In the genomic region with DNA sequence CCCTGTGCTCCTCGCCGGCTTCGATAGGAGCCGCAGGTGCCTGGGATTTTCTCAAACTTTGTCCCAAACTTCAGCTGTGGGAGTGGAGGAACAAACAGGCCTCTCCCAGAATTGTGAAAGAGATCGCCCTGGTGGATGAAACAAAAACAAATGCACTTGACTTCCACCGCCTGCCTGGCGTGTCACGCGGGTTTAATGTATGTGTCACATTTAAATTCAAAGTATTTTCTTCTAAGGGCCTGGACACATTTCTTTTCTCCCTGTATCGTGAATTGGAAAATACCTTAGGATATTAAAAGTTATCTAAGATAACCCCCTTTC, we compare ENCODE assay signal across 8 cellular contexts. TPM values are rescaled to one million over a fixed set of nuclear protein-coding genes. Genes with fewer than 3 reads are reported as not detected.
DNase-seq lines count a peak whose midpoint lies in the region; ATAC-seq and TF ChIP-seq lines count a peak whose summit lies in the region.

No MANE protein-coding gene starts in this region.

- H3K4me1 ChIP-seq in HUES48 (ENCODE audit: control insufficient read depth, insufficient read depth, low read length) (peaks cover 73% of the 10 kb centered on the region), esophagus (ENCODE audit: control insufficient read depth in 2 of 2, insufficient read depth in 2 of 2, low read length in 1 of 2) (no peaks in the 10 kb centered on the region)

- H3K9me2 ChIP-seq in neural cell (ENCODE audit: insufficient read depth, low read length), result no peaks in the 10 kb centered on the region

- H3K27me3 ChIP-seq in HUES48 (ENCODE audit: control insufficient read depth, insufficient read depth, low read length) (no peaks in the 10 kb centered on the region), esophagus (ENCODE audit: control insufficient read depth in 1 of 2, insufficient read depth in 2 of 2, low read length in 2 of 2) (no peaks in the 10 kb centered on the region), neural cell (ENCODE audit: insufficient read depth, low read depth, low read length) (no peaks in the 10 kb centered on the region)

- TF ChIP-seq RAD21 in neural cell (conservative IDR thresholded peaks at IDR 0.05), result no peak

- no peak for TF ChIP-seq EP300 in neural cell (conservative IDR thresholded peaks at IDR 0.05; ENCODE audit: poor library complexity, severe bottlenecking)

- H3F3A ChIP-seq in neural cell (ENCODE audit: insufficient read depth, low read length, poor library complexity, severe bottlenecking), result peaks cover 11% of the 10 kb centered on the region

- no peaks in the 10 kb centered on the region for H4K20me1 ChIP-seq in neural cell (ENCODE audit: insufficient read depth)

- H3K9ac ChIP-seq in HUES48 (ENCODE audit: low read depth, low read length), result peak overlapping the region; percentile 87
- H3K9ac ChIP-seq in neural cell (ENCODE audit: low read length), result peak overlapping the region; percentile 94

- peak overlapping the region; percentile 99 for H3K27ac ChIP-seq in HUES48 (ENCODE audit: low read depth, low read length)
- H3K27ac ChIP-seq in VCaP, result peak overlapping the region; percentile 96
- H3K27ac ChIP-seq in esophagus (ENCODE audit: low read depth in 2 of 2, low read length in 1 of 2), result peak overlapping the region; percentile 99 to 100
- peak overlapping the region; percentile 93 for H3K27ac ChIP-seq in neural cell (ENCODE audit: low read length)

- H3K36me3 ChIP-seq in HUES48 (ENCODE audit: control insufficient read depth, insufficient read depth, low read length), result no peaks in the 10 kb centered on the region
- no peaks in the 10 kb centered on the region for H3K36me3 ChIP-seq in esophagus (ENCODE audit: control insufficient read depth in 2 of 2, insufficient read depth in 2 of 2, low read length in 1 of 2)
- no peaks in the 10 kb centered on the region for H3K36me3 ChIP-seq in neural cell (ENCODE audit: insufficient read depth, low read length)

- peaks cover 55% of the 10 kb centered on the region for H3K79me2 ChIP-seq in neural cell (replicated peaks; ENCODE audit: insufficient read depth, low read length)

- peak; percentile 20 for ATAC-seq in GM21576 (IDR thresholded peaks at IDR 0.05; ENCODE audit: unreplicated experiment)

- peak; percentile 89 for DNase-seq in NCI-H1092 treated with DMSO at 0.1 percent for 48 hours (lab: John Stamatoyannopoulos, UW)
- DNase-seq in NCI-H1092 (lab: John Stamatoyannopoulos, UW), result no peak
- DNase-seq in cerebellum (ENCODE audit: low spot score), result no peak

- TF ChIP-seq CTCF in VCaP (conservative IDR thresholded peaks at IDR 0.05) (0 out of 2 replicates have a peak, but pooled peaks have one; percentile 20), neural cell (IDR thresholded peaks at IDR 0.05; ENCODE audit: poor library complexity, severe bottlenecking) (peak; percentile 10)

- peak overlapping the region; percentile 85 for H3K4me3 ChIP-seq in HUES48 (ENCODE audit: low read depth, low read length)
- peak overlapping the region; percentile 89 to 95 for H3K4me3 ChIP-seq in esophagus (ENCODE audit: low read depth in 1 of 2, low read length in 2 of 2)
- peak overlapping the region; percentile 80 for H3K4me3 ChIP-seq in neural cell (ENCODE audit: low read length)

- H3K4me2 ChIP-seq in neural cell (ENCODE audit: low read length), result peak overlapping the region; percentile 89

- WGBS in esophagus, 2 donors, result 2 to 3% methylated on average over 10 of the region's 10 CpGs

- H3K9me3 ChIP-seq in HUES48 (ENCODE audit: control insufficient read depth, insufficient read depth, low read length), result no peaks in the 10 kb centered on the region
- H3K9me3 ChIP-seq in esophagus (ENCODE audit: control insufficient read depth in 2 of 2, insufficient read depth in 1 of 2, low read depth in 1 of 2, low read length in 1 of 2), result no peaks in the 10 kb centered on the region
- no peaks in the 10 kb centered on the region for H3K9me3 ChIP-seq in neural cell (ENCODE audit: low read length)

- H2AFZ ChIP-seq in neural cell (ENCODE audit: low read depth, low read length), result peak overlapping the region; percentile 75

TF ChIP-seq in neural cell, 6 proteins besides CTCF, POLR2A, EP300 and RAD21:
- TF ChIP-seq, protein P1, sequence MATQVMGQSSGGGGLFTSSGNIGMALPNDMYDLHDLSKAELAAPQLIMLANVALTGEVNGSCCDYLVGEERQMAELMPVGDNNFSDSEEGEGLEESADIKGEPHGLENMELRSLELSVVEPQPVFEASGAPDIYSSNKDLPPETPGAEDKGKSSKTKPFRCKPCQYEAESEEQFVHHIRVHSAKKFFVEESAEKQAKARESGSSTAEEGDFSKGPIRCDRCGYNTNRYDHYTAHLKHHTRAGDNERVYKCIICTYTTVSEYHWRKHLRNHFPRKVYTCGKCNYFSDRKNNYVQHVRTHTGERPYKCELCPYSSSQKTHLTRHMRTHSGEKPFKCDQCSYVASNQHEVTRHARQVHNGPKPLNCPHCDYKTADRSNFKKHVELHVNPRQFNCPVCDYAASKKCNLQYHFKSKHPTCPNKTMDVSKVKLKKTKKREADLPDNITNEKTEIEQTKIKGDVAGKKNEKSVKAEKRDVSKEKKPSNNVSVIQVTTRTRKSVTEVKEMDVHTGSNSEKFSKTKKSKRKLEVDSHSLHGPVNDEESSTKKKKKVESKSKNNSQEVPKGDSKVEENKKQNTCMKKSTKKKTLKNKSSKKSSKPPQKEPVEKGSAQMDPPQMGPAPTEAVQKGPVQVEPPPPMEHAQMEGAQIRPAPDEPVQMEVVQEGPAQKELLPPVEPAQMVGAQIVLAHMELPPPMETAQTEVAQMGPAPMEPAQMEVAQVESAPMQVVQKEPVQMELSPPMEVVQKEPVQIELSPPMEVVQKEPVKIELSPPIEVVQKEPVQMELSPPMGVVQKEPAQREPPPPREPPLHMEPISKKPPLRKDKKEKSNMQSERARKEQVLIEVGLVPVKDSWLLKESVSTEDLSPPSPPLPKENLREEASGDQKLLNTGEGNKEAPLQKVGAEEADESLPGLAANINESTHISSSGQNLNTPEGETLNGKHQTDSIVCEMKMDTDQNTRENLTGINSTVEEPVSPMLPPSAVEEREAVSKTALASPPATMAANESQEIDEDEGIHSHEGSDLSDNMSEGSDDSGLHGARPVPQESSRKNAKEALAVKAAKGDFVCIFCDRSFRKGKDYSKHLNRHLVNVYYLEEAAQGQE (IDR thresholded peaks at IDR 0.05; ENCODE audit: borderline replicate concordance), result no peak
- no peak for TF ChIP-seq POLR2AphosphoS5 (IDR thresholded peaks at IDR 0.05)
- TF ChIP-seq EZH2 (IDR thresholded peaks at IDR 0.05; ENCODE audit: borderline replicate concordance, insufficient read depth, low read length, poor library complexity, severe bottlenecking), result no peak
- TF ChIP-seq TAF1 (IDR thresholded peaks at IDR 0.05; ENCODE audit: low read depth), result no peak
- no peak for TF ChIP-seq SMC3 (conservative IDR thresholded peaks at IDR 0.05; ENCODE audit: poor library complexity)
- no peak for TF ChIP-seq MXI1 (conservative IDR thresholded peaks at IDR 0.05; ENCODE audit: poor library complexity, severe bottlenecking)

RNA-seq across cellular contexts. Expression of a gene that starts 0.7 kb away (rescaled TPM):
- polyA plus RNA-seq in esophagus, result 10 to 100 TPM; 13.7 to 20.7 TPM
- 22.5 and 22.6 TPM in 2 replicates for polyA plus RNA-seq in neural cell
- polyA minus RNA-seq in neural cell, result 47.0 and 59.2 TPM in 2 replicates
- 34.0 TPM for total RNA-seq in cerebellum
